ENCODE assay signal across 19 cellular contexts in genomic region chr3:173893066-173893465, GRCh38.
A peak's percentile ranks its signal among the peaks of the same experiment; 100 is the strongest.
DNase-seq lines count a peak whose midpoint lies in the region; ATAC-seq and TF ChIP-seq lines count a peak whose summit lies in the region.
"Had no signal": no experiment of that assay in that cellular context is flagged by ENCODE, and none has a peak within 500 bp of the region (broad histone marks: within the 10 kb centered on the region; RNA-seq: fewer than 3 reads in every experiment).

No MANE protein-coding gene starts in this region.

- no peaks in the 10 kb centered on the region for H3K4me1 ChIP-seq in IMR-90 (ENCODE audit: control insufficient read depth, insufficient read depth, low read length)
- H3K4me1 ChIP-seq in naive thymus-derived CD4-positive, alpha-beta T cell (ENCODE audit: control insufficient read depth in 2 of 2, insufficient read depth in 2 of 2, low read length in 2 of 2), result no peaks in the 10 kb centered on the region
- H3K4me1 ChIP-seq: left ventricle myocardium inferior had no signal

- no peak overlapping the region for H4K8ac ChIP-seq in IMR-90 (ENCODE audit: low read depth in 2 of 2, low read length in 2 of 2)

- H3K27me3 ChIP-seq in IMR-90 (ENCODE audit: control insufficient read depth, insufficient read depth, low read length), result no peaks in the 10 kb centered on the region
- no peaks in the 10 kb centered on the region for H3K27me3 ChIP-seq in naive thymus-derived CD4-positive, alpha-beta T cell (ENCODE audit: control insufficient read depth in 2 of 2, insufficient read depth in 2 of 2, low read length in 2 of 2)

- no peak overlapping the region for H3K23ac ChIP-seq in IMR-90 (ENCODE audit: low read depth, low read length)

- dilution Hi-C loops in IMR-90 (cut with HindIII; ENCODE audit: low sequenced_read_pairs, unreplicated experiment), result no loop called here

- TF ChIP-seq CTCF in IMR-90 (conservative IDR thresholded peaks at IDR 0.05; ENCODE audit: low read depth, low read length), result no peak

- no peak overlapping the region for H3K4me2 ChIP-seq in IMR-90 (ENCODE audit: low read depth, low read length)

- no CpG with 5 or more reads among the region's 4 CpGs for WGBS in IMR-90 (ENCODE audit: extremely low coverage in 2 of 2, insufficient read length in 1 of 2), 2 experiments

- no peak overlapping the region for H2BK5ac ChIP-seq in IMR-90 (ENCODE audit: low read depth, low read length, poor library complexity, severe bottlenecking)

- no peak overlapping the region for H3K56ac ChIP-seq in IMR-90 (ENCODE audit: extremely low read depth, insufficient read depth, low read length)

- no peak overlapping the region for H3K4me3 ChIP-seq in IMR-90 (ENCODE audit: insufficient read depth, low read depth, low read length)
- no peak overlapping the region for H3K4me3 ChIP-seq in naive thymus-derived CD4-positive, alpha-beta T cell (ENCODE audit: low read length)
- H3K4me3 ChIP-seq: K562, left ventricle myocardium inferior, SK-N-MC had no signal

- H3K18ac ChIP-seq in IMR-90 (ENCODE audit: low read depth, low read length), result no peak overlapping the region

- peaks cover 0 to 17% (median 2%) of the 10 kb centered on the region in 11 donors for H3K9me3 Mint-ChIP-seq in naive thymus-derived CD4-positive, alpha-beta T cell

- in situ Hi-C loops in IMR-90 (cut with MboI; ENCODE audit: low sequenced_read_pairs), result no loop called here

- CTCF ChIA-PET in IMR-90 (lab: Yijun Ruan, JAX), result no interaction called here
- CTCF ChIA-PET in naive thymus-derived CD4-positive, alpha-beta T cell (lab: Charles Lee), result no interaction called here

- POLR2A ChIA-PET in IMR-90 (lab: Charles Lee; ENCODE audit: unreplicated experiment), result no interaction called here
- POLR2A ChIA-PET in naive thymus-derived CD4-positive, alpha-beta T cell (lab: Charles Lee), result no interaction called here

- TF ChIP-seq RAD21 in IMR-90 (IDR thresholded peaks at IDR 0.05; ENCODE audit: low read length), result no peak

- intact Hi-C loops in IMR-90 (cut with micrococcal nuclease), result no loop called here
- intact Hi-C loops in naive thymus-derived CD4-positive, alpha-beta T cell (cut with micrococcal nuclease), result no loop called here

- H3K27ac Mint-ChIP-seq in naive thymus-derived CD4-positive, alpha-beta T cell, result no peak overlapping the region
- H3K27ac Mint-ChIP-seq: natural killer cell treated with Interleukin-12 subunit alpha and Interleukin-12 subunit beta and Interleukin-15 and Interleukin-18, amount 100 ng/mL, for 72 hours; stimulated activated effector memory CD8-positive, alpha-beta T cell treated with anti-CD3 and anti-CD28 coated beads, Interleukin-12 subunit alpha, Interleukin-12 subunit beta, amount 100 ng/mL, for 72 hours had no signal

- no peaks in the 10 kb centered on the region for H3K79me1 ChIP-seq in IMR-90 (ENCODE audit: low read depth in 1 of 2, low read length in 2 of 2)

- no peak overlapping the region for H3K14ac ChIP-seq in IMR-90 (replicated peaks; ENCODE audit: low read depth, low read length)

- no peak overlapping the region for H3K27ac ChIP-seq in IMR-90 (ENCODE audit: insufficient read depth, low read length)
- H3K27ac ChIP-seq in naive thymus-derived CD4-positive, alpha-beta T cell (ENCODE audit: low read depth, low read length), result no peak overlapping the region
- H3K27ac ChIP-seq: left ventricle myocardium inferior, SK-N-MC, VCaP had no signal

- no peaks in the 10 kb centered on the region for H3K4me1 Mint-ChIP-seq in naive thymus-derived CD4-positive, alpha-beta T cell
- H3K4me1 Mint-ChIP-seq: stimulated activated effector memory CD8-positive, alpha-beta T cell treated with anti-CD3 and anti-CD28 coated beads, Interleukin-12 subunit alpha, Interleukin-12 subunit beta, amount 100 ng/mL, for 72 hours had no signal

- no TSS peak for BruUV-seq in IMR-90 (replicated peaks; lab: Mats Ljungman, UMichigan)

- H3K9ac ChIP-seq in IMR-90 (ENCODE audit: low read depth, low read length), result no peak overlapping the region

- H2AK9ac ChIP-seq in IMR-90 (replicated peaks; ENCODE audit: low read depth, low read length, poor library complexity), result no peak overlapping the region

- H3K36me3 ChIP-seq in IMR-90 (ENCODE audit: control insufficient read depth, insufficient read depth, low read length), result no peaks in the 10 kb centered on the region
- H3K36me3 ChIP-seq in naive thymus-derived CD4-positive, alpha-beta T cell (ENCODE audit: control insufficient read depth in 2 of 3, insufficient read depth in 3 of 3, low read length in 3 of 3), result no peaks in the 10 kb centered on the region
- H3K36me3 ChIP-seq: left ventricle myocardium inferior had no signal

- H3K4me3 Mint-ChIP-seq in naive thymus-derived CD4-positive, alpha-beta T cell, result no peak overlapping the region
- H3K4me3 Mint-ChIP-seq: CD14-positive monocyte; natural killer cell treated with Interleukin-12 subunit alpha and Interleukin-12 subunit beta and Interleukin-15 and Interleukin-18, amount 100 ng/mL, for 72 hours; stimulated activated effector memory CD8-positive, alpha-beta T cell treated with anti-CD3 and anti-CD28 coated beads, Interleukin-12 subunit alpha, Interleukin-12 subunit beta, amount 100 ng/mL, for 72 hours had no signal

- ATAC-seq in IMR-90 (ENCODE audit: low read depth), result no peak
- ATAC-seq in HG03342 (IDR thresholded peaks at IDR 0.05; ENCODE audit: unreplicated experiment), result no peak
- ATAC-seq in naive thymus-derived CD4-positive, alpha-beta T cell, result no peak
- ATAC-seq in GM21390 (IDR thresholded peaks at IDR 0.05; ENCODE audit: unreplicated experiment), result no peak
- ATAC-seq: K562; natural killer cell treated with Interleukin-12 subunit alpha and Interleukin-12 subunit beta and Interleukin-15 and Interleukin-18, amount 100 ng/mL, for 72 hours; stimulated activated effector memory CD8-positive, alpha-beta T cell treated with anti-CD3 and anti-CD28 coated beads, Interleukin-12 subunit alpha, Interleukin-12 subunit beta, amount 100 ng/mL, for 72 hours had no signal

- H4K91ac ChIP-seq in IMR-90 (ENCODE audit: insufficient read depth, low read depth, low read length), result no peak overlapping the region

- H3K9me3 ChIP-seq in IMR-90 (ENCODE audit: control insufficient read depth, insufficient read depth, low read length), result no peaks in the 10 kb centered on the region
- peaks cover 0 to 3% (median 0%) of the 10 kb centered on the region in 3 experiments for H3K9me3 ChIP-seq in naive thymus-derived CD4-positive, alpha-beta T cell (ENCODE audit: control insufficient read depth in 2 of 3, low read length in 3 of 3)
- H3K9me3 ChIP-seq: left ventricle myocardium inferior had no signal

- H3K27me3 Mint-ChIP-seq in naive thymus-derived CD4-positive, alpha-beta T cell, result no peaks in the 10 kb centered on the region
- H3K27me3 Mint-ChIP-seq: natural killer cell treated with Interleukin-12 subunit alpha and Interleukin-12 subunit beta and Interleukin-15 and Interleukin-18, amount 100 ng/mL, for 72 hours had no signal

- H2BK120ac ChIP-seq in IMR-90 (ENCODE audit: low read depth, low read length), result no peak overlapping the region

- H3K4ac ChIP-seq in IMR-90 (ENCODE audit: low read depth, low read length), result no peak overlapping the region

- H3K9me1 ChIP-seq in IMR-90 (ENCODE audit: insufficient read depth, low read length), result no peaks in the 10 kb centered on the region; the same call in 1 of the 2 replicates

- H2BK15ac ChIP-seq in IMR-90 (ENCODE audit: low read depth, low read length), result no peak overlapping the region

- H2AFZ ChIP-seq in IMR-90 (replicated peaks; ENCODE audit: low read length, poor library complexity), result no peak overlapping the region

- no peak overlapping the region for H4K5ac ChIP-seq in IMR-90 (ENCODE audit: low read depth, low read length)

- TF ChIP-seq POLR2A in IMR-90 (IDR thresholded peaks at IDR 0.05; ENCODE audit: low read depth, low read length), result no peak

- no peak overlapping the region for H2BK20ac ChIP-seq in IMR-90 (ENCODE audit: low read depth, low read length)

- H4K20me1 ChIP-seq in IMR-90 (ENCODE audit: insufficient read depth, low read length), result no peaks in the 10 kb centered on the region

- H2AK5ac ChIP-seq in IMR-90 (ENCODE audit: low read depth, low read length), result no peak overlapping the region

- no peaks in the 10 kb centered on the region for H3K36me3 Mint-ChIP-seq in naive thymus-derived CD4-positive, alpha-beta T cell
- H3K36me3 Mint-ChIP-seq: CD14-positive monocyte; natural killer cell treated with Interleukin-12 subunit alpha and Interleukin-12 subunit beta and Interleukin-15 and Interleukin-18, amount 100 ng/mL, for 72 hours; stimulated activated effector memory CD8-positive, alpha-beta T cell treated with anti-CD3 and anti-CD28 coated beads, Interleukin-12 subunit alpha, Interleukin-12 subunit beta, amount 100 ng/mL, for 72 hours had no signal

- DNase-seq in DMS53 treated with DMSO at 0.1 percent for 48 hours (lab: John Stamatoyannopoulos, UW; ENCODE audit: unreplicated experiment) (peak; percentile 14), IMR-90 (peak; percentile 57), amniotic epithelial cell (ENCODE audit: low read depth) (peak; percentile 14), iris pigment epithelial cell (ENCODE audit: low read depth) (peak; percentile 31), AG08396 (ENCODE audit: low spot score) (no peak)
- no peak for DNase-seq in naive thymus-derived CD4-positive, alpha-beta T cell
- DNase-seq: activated effector memory CD4-positive, alpha-beta T cell treated with anti-CD3 and anti-CD28 coated beads, Interleukin-2, amount 50 U/mL, for 16 hours; hypothalamus; left ventricle myocardium inferior; NCI-H1436; stimulated activated CD4-positive, alpha-beta T cell treated with anti-CD3 and anti-CD28 coated beads, Interleukin-4, amount 100 ng/mL, for 24 hours had no signal

TF ChIP-seq in IMR-90, 13 proteins besides CTCF, POLR2A, EP300 and RAD21:
- TF ChIP-seq SMC3 (IDR thresholded peaks at IDR 0.05; ENCODE audit: low read depth, low read length) (no peak), CHD1 (IDR thresholded peaks at IDR 0.05; ENCODE audit: low read depth, low read length) (no peak), RFX5 (IDR thresholded peaks at IDR 0.05; ENCODE audit: low read depth, low read length) (no peak), USF2 (IDR thresholded peaks at IDR 0.05; ENCODE audit: low read depth, low read length) (no peak), CEBPB (IDR thresholded peaks at IDR 0.05; ENCODE audit: low read depth, low read length) (no peak)

Comparison
In these comparisons a context has a peak if more than half of its experiments do, and no peak if none do; other contexts are left out.
1. DNase-seq: peak in DMS53 treated with DMSO at 0.1 percent for 48 hours (single experiment), IMR-90 (single experiment), amniotic epithelial cell (single experiment) and iris pigment epithelial cell (single experiment); none in naive thymus-derived CD4-positive, alpha-beta T cell (0 of 9) and AG08396 (single experiment).